In the genomic region with DNA sequence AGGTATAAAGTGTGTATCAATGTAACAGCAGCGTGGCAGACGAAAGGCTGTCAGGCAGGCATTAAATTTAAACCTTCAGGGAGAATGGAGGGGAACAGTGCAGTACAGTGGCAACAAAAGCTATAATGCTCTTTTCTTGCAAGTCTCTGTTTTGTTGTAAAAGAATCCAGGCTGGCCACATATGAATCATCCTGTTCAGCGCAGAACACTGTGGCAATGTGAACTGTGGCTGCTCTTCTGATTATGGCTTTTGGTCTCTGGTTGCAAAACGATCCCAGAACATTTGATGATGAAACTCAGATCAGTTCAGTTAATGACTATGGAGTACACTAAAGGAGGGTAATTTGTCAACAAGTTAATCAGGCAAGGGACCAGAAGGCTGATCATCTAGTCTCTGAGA, we compare ENCODE assay signal across 18 cellular contexts.
DNase-seq lines count a peak whose midpoint lies in the region; TF ChIP-seq lines count a peak whose summit lies in the region.
"Had no signal": no experiment of that assay in that cellular context is flagged by ENCODE, and none has a peak within 500 bp of the region (broad histone marks: within the 10 kb centered on the region; RNA-seq: fewer than 3 reads in every experiment).

No MANE protein-coding gene starts in this region.

- H3K27me3 Mint-ChIP-seq in progenitor cell of endocrine pancreas = no peaks in the 10 kb centered on the region
- H3K27me3 Mint-ChIP-seq in activated CD4-positive, alpha-beta memory T cell treated with anti-CD3 and anti-CD28 coated beads for 36 hours = no peaks in the 10 kb centered on the region
- H3K27me3 Mint-ChIP-seq: activated CD4-positive, alpha-beta memory T cell treated with anti-CD3 and anti-CD28 coated beads, Interleukin-2, amount 10 ng/mL, durations not matched to agents 7 days and 5 days; central memory CD8-positive, alpha-beta T cell had no signal

- H3K9me3 ChIP-seq in spleen = no peaks in the 10 kb centered on the region
- H3K9me3 ChIP-seq: BLaER1, pancreas had no signal

- 78 to 91% (median 80%) methylated on average over 4 of the region's 4 CpGs for WGBS in spleen, 5 donors

- TF ChIP-seq CTCF in epithelial cell of proximal tubule (conservative IDR thresholded peaks at IDR 0.05; ENCODE audit: low read depth, low read length) (no peak), progenitor cell of endocrine pancreas (IDR thresholded peaks at IDR 0.05; ENCODE audit: unreplicated experiment) (no peak), spleen (IDR thresholded peaks at IDR 0.05 in 8 of 11, conservative IDR thresholded peaks at IDR 0.05 in 3 of 11) (no peak)

- CTCF ChIA-PET in activated CD4-positive, alpha-beta memory T cell treated with anti-CD3 and anti-CD28 coated beads for 36 hours (lab: Charles Lee) = no interaction called here

- H3K27me3 ChIP-seq in spleen (replicated peaks in 1 of 7) = no peaks in the 10 kb centered on the region
- H3K27me3 ChIP-seq: BLaER1, pancreas had no signal

- H3K4me1 ChIP-seq in spleen = no peaks in the 10 kb centered on the region
- H3K4me1 ChIP-seq: BLaER1, pancreas had no signal

- intact Hi-C loops in activated CD4-positive, alpha-beta memory T cell treated with anti-CD3 and anti-CD28 coated beads for 36 hours (cut with micrococcal nuclease) = no loop called here
- intact Hi-C loops in spleen (cut with DNase I; ENCODE audit: low total_unique reads) = no loop called here

- H3K36me3 ChIP-seq in spleen = no peaks in the 10 kb centered on the region
- H3K36me3 ChIP-seq: BLaER1, pancreas had no signal

- POLR2A ChIA-PET in activated CD4-positive, alpha-beta memory T cell treated with anti-CD3 and anti-CD28 coated beads for 36 hours (lab: Charles Lee) = no interaction called here

- TF ChIP-seq POLR2A in spleen (IDR thresholded peaks at IDR 0.05) = no peak

- no peak overlapping the region for H3K27ac ChIP-seq in spleen
- H3K27ac ChIP-seq: BLaER1, epithelial cell of prostate, pancreas had no signal

- H3K36me3 Mint-ChIP-seq in progenitor cell of endocrine pancreas (ENCODE audit: insufficient read depth) = no peaks in the 10 kb centered on the region
- H3K36me3 Mint-ChIP-seq in activated CD4-positive, alpha-beta memory T cell treated with anti-CD3 and anti-CD28 coated beads for 36 hours = no peaks in the 10 kb centered on the region
- H3K36me3 Mint-ChIP-seq: mesothelial cell of epicardium had no signal

- H3K4me1 Mint-ChIP-seq in progenitor cell of endocrine pancreas (ENCODE audit: low read depth) = peaks cover 12% of the 10 kb centered on the region
- no peaks in the 10 kb centered on the region for H3K4me1 Mint-ChIP-seq in activated CD4-positive, alpha-beta memory T cell treated with anti-CD3 and anti-CD28 coated beads for 36 hours (ENCODE audit: low read depth)
- H3K4me1 Mint-ChIP-seq: activated CD4-positive, alpha-beta memory T cell treated with anti-CD3 and anti-CD28 coated beads, Interleukin-2, amount 10 ng/mL, durations not matched to agents 7 days and 5 days; central memory CD8-positive, alpha-beta T cell had no signal

- peak overlapping the region; percentile 21 for H3K27ac Mint-ChIP-seq in progenitor cell of endocrine pancreas
- H3K27ac Mint-ChIP-seq in activated CD4-positive, alpha-beta memory T cell treated with anti-CD3 and anti-CD28 coated beads for 36 hours = no peak overlapping the region
- H3K27ac Mint-ChIP-seq: activated CD4-positive, alpha-beta memory T cell treated with anti-CD3 and anti-CD28 coated beads, Interleukin-2, amount 10 ng/mL, durations not matched to agents 7 days and 5 days; mesothelial cell of epicardium had no signal

- no peak overlapping the region for H3K4me3 ChIP-seq in epithelial cell of proximal tubule (ENCODE audit: low read depth, low read length)
- H3K4me3 ChIP-seq in spleen = no peak overlapping the region
- H3K4me3 ChIP-seq: BLaER1, pancreas had no signal

- DNase-seq in GM03348 (ENCODE audit: low spot score) (peak; percentile 45), NOMO-1 treated with dmso at 0.1 percent for 144 hours (lab: John Stamatoyannopoulos, UW; ENCODE audit: unreplicated experiment) (peak; percentile 53), epithelial cell of proximal tubule (ENCODE audit: low read depth) (peak; percentile 35), progenitor cell of endocrine pancreas (ENCODE audit: low spot score, unreplicated experiment) (no peak), ecto neural progenitor cell (ENCODE audit: low spot score) (no peak), spleen (no peak), T-helper 9 cell (no peak)
- no peak for DNase-seq in activated CD4-positive, alpha-beta memory T cell treated with anti-CD3 and anti-CD28 coated beads for 36 hours
- DNase-seq: activated CD4-positive, alpha-beta memory T cell treated with anti-CD3 and anti-CD28 coated beads, Interleukin-2, amount 10 ng/mL, durations not matched to agents 7 days and 5 days; activated effector memory CD4-positive, alpha-beta T cell treated with anti-CD3 and anti-CD28 coated beads, Interleukin-2, amount 50 U/mL, for 16 hours; NCI-H1105 treated with DMSO at 0.1 percent for 48 hours; NCI-H510A treated with DMSO at 0.1 percent for 48 hours; pancreas; stimulated activated CD4-positive, alpha-beta T cell treated with anti-CD3 and anti-CD28 coated beads, Interleukin-1b, Interleukin-23, amount 100 ng/mL, for 48 hours had no signal

- H3K4me3 Mint-ChIP-seq in progenitor cell of endocrine pancreas (ENCODE audit: low read depth) = no peak overlapping the region
- no peak overlapping the region for H3K4me3 Mint-ChIP-seq in activated CD4-positive, alpha-beta memory T cell treated with anti-CD3 and anti-CD28 coated beads for 36 hours
- H3K4me3 Mint-ChIP-seq: activated CD4-positive, alpha-beta memory T cell treated with anti-CD3 and anti-CD28 coated beads, Interleukin-2, amount 10 ng/mL, durations not matched to agents 7 days and 5 days; central memory CD8-positive, alpha-beta T cell; mesothelial cell of epicardium had no signal

- H3K9me3 Mint-ChIP-seq in progenitor cell of endocrine pancreas (ENCODE audit: low read depth) = no peaks in the 10 kb centered on the region
- no peaks in the 10 kb centered on the region for H3K9me3 Mint-ChIP-seq in activated CD4-positive, alpha-beta memory T cell treated with anti-CD3 and anti-CD28 coated beads for 36 hours
- H3K9me3 Mint-ChIP-seq: activated CD4-positive, alpha-beta memory T cell treated with anti-CD3 and anti-CD28 coated beads, Interleukin-2, amount 10 ng/mL, durations not matched to agents 7 days and 5 days; central memory CD8-positive, alpha-beta T cell; mesothelial cell of epicardium had no signal

Comparison
In these comparisons a context has a peak if more than half of its experiments do, and no peak if none do; other contexts are left out.
1. DNase-seq: peak in GM03348 (single experiment), NOMO-1 treated with dmso at 0.1 percent for 144 hours (single experiment) and epithelial cell of proximal tubule (single experiment); none in progenitor cell of endocrine pancreas (single experiment), activated CD4-positive, alpha-beta memory T cell treated with anti-CD3 and anti-CD28 coated beads for 36 hours (single experiment), ecto neural progenitor cell (single experiment), spleen (single experiment) and T-helper 9 cell (single experiment).